1 cellular context compared by ENCODE assay signal in the genomic region with DNA sequence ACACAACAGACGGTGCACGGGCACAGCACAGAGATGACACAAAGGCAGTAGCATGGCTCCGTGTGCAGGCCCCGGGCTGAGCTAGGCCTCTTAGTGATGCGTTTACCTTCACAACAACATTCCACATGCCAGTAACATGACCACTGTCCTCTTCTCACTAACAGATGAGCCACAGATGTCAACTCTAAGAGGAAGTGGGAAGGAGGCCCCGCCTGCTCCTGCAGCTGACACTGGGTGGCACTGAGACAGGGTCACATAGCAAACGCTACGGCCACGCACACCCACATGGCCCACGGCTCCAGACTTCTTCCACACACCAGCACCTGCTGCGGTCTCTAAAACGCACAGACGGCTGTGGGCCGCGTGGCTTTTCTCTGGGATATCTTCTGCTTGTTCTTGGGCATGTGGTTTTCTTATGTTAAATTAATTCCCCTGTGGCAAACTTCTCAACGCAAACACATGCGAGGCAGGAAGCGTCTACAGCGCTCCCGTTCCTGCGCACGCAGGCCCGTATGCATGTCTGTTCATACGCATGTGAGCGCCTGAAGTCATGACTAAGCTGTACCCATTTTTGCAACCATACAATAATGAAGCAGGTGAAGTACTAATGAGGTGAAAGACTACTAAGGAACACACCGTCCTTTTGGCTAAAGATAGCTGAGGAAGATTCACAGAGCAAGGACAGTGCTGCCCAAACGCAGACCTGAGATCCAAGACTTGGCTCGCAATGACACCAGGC.
A peak's percentile ranks its signal among the peaks of the same experiment; 100 is the strongest.
TF ChIP-seq lines count a peak whose summit lies in the region.

No MANE protein-coding gene starts in this region.

TF ChIP-seq in GM12878, 131 proteins besides CTCF, POLR2A, EP300 and RAD21 (continued from another document):
- TF ChIP-seq, protein P1, sequence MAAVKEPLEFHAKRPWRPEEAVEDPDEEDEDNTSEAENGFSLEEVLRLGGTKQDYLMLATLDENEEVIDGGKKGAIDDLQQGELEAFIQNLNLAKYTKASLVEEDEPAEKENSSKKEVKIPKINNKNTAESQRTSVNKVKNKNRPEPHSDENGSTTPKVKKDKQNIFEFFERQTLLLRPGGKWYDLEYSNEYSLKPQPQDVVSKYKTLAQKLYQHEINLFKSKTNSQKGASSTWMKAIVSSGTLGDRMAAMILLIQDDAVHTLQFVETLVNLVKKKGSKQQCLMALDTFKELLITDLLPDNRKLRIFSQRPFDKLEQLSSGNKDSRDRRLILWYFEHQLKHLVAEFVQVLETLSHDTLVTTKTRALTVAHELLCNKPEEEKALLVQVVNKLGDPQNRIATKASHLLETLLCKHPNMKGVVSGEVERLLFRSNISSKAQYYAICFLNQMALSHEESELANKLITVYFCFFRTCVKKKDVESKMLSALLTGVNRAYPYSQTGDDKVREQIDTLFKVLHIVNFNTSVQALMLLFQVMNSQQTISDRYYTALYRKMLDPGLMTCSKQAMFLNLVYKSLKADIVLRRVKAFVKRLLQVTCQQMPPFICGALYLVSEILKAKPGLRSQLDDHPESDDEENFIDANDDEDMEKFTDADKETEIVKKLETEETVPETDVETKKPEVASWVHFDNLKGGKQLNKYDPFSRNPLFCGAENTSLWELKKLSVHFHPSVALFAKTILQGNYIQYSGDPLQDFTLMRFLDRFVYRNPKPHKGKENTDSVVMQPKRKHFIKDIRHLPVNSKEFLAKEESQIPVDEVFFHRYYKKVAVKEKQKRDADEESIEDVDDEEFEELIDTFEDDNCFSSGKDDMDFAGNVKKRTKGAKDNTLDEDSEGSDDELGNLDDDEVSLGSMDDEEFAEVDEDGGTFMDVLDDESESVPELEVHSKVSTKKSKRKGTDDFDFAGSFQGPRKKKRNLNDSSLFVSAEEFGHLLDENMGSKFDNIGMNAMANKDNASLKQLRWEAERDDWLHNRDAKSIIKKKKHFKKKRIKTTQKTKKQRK (IDR thresholded peaks at IDR 0.05; ENCODE audit: low read depth, low read length), result no peak
- TF ChIP-seq SMC3 (IDR thresholded peaks at IDR 0.05; ENCODE audit: borderline replicate concordance, low read length) (no peak), TCF12 (IDR thresholded peaks at IDR 0.05; ENCODE audit: low read depth, low read length) (0 out of 2 replicates have a peak, but pooled peaks have one; percentile 24), RELA (IDR thresholded peaks at IDR 0.05; ENCODE audit: borderline replicate concordance, partially characterized antibody) (no peak), ETV6 (conservative IDR thresholded peaks at IDR 0.05 in 1 of 2, IDR thresholded peaks at IDR 0.05 in 1 of 2; ENCODE audit: borderline replicate concordance in 1 of 2, low read depth in 1 of 2) (no peak), IRF4 (IDR thresholded peaks at IDR 0.05; ENCODE audit: low read depth, low read length) (no peak), TCF3 (IDR thresholded peaks at IDR 0.05; ENCODE audit: borderline replicate concordance, insufficient read depth, low read depth, low read length) (0 out of 2 replicates have a peak, but pooled peaks have one; percentile 22)
